11 cellular contexts compared by ENCODE assay signal in genomic region chr7:20064181-20064970, GRCh38.
DNase-seq lines count a peak whose midpoint lies in the region; ATAC-seq, FAIRE-seq and TF ChIP-seq lines count a peak whose summit lies in the region.
"Had no signal": no experiment of that assay in that cellular context is flagged by ENCODE, and none has a peak within 500 bp of the region (broad histone marks: within the 10 kb centered on the region; RNA-seq: fewer than 3 reads in every experiment).

No MANE protein-coding gene starts in this region.

- no peak overlapping the region for H3K9ac ChIP-seq in BLaER1 treated with 17β-estradiol and CSF1 and Interleukin-3, amounts not matched to agents 10 nM and 100 nM
- no peak overlapping the region for H3K9ac ChIP-seq in HUES48 (ENCODE audit: low read depth, low read length)

- no peaks in the 10 kb centered on the region for H3K27me3 ChIP-seq in BLaER1 treated with 17β-estradiol and CSF1 and Interleukin-3, amounts not matched to agents 10 nM and 100 nM
- H3K27me3 ChIP-seq in HUES48 (ENCODE audit: control insufficient read depth, insufficient read depth, low read length): no peaks in the 10 kb centered on the region
- H3K27me3 ChIP-seq in bronchial epithelial cell (ENCODE audit: control insufficient read depth, insufficient read depth, low read length): no peaks in the 10 kb centered on the region
- H3K27me3 ChIP-seq in MG63: no peaks in the 10 kb centered on the region

- intact Hi-C loops in sciatic nerve (cut with DNase I): no loop called here

- peaks cover 15 to 26% (median 21%) of the 10 kb centered on the region in 10 experiments for H3K4me1 ChIP-seq in BLaER1 treated with 17β-estradiol and CSF1 and Interleukin-3, amounts not matched to agents 10 nM and 100 nM
- H3K4me1 ChIP-seq in HUES48 (ENCODE audit: control insufficient read depth, insufficient read depth, low read length): peaks cover 12% of the 10 kb centered on the region

- peaks cover 0 to 12% (median 7%) of the 10 kb centered on the region in 11 experiments; a peak in 14 of 22 replicates for H3K9me3 ChIP-seq in BLaER1 treated with 17β-estradiol and CSF1 and Interleukin-3, amounts not matched to agents 10 nM and 100 nM (replicated peaks in 1 of 11)
- H3K9me3 ChIP-seq in HUES48 (ENCODE audit: control insufficient read depth, insufficient read depth, low read length) (peaks cover 17% of the 10 kb centered on the region; the same call in 1 of the 2 replicates), MG63 (peaks cover 3% of the 10 kb centered on the region; the same call in 1 of the 2 replicates)

- no peak for ATAC-seq in GM18517 (IDR thresholded peaks at IDR 0.05; ENCODE audit: unreplicated experiment)
- no peak for ATAC-seq in sciatic nerve

- no peak for FAIRE-seq in bronchial epithelial cell (lab: Jason Lieb, UNC)

- TF ChIP-seq CTCF in bronchial epithelial cell (IDR thresholded peaks at IDR 0.05; ENCODE audit: insufficient read depth, low read length, severe bottlenecking): no peak

- no peaks in the 10 kb centered on the region for H4K20me1 ChIP-seq in BLaER1 treated with 17β-estradiol and CSF1 and Interleukin-3, amounts not matched to agents 10 nM and 100 nM

- H3K4me3 ChIP-seq in BLaER1 treated with 17β-estradiol and CSF1 and Interleukin-3, amounts not matched to agents 10 nM and 100 nM: no peak overlapping the region
- H3K4me3 ChIP-seq in HUES48 (ENCODE audit: low read depth, low read length) (no peak overlapping the region), bronchial epithelial cell (ENCODE audit: low read depth, low read length) (no peak overlapping the region), MG63 (no peak overlapping the region)

- H3K27ac ChIP-seq in BLaER1 treated with 17β-estradiol and CSF1 and Interleukin-3, amounts not matched to agents 10 nM and 100 nM: no peak overlapping the region
- peak overlapping the region; percentile 58 for H3K27ac ChIP-seq in HUES48 (ENCODE audit: low read depth, low read length)

- H3K36me3 ChIP-seq in BLaER1 treated with 17β-estradiol and CSF1 and Interleukin-3, amounts not matched to agents 10 nM and 100 nM: no peaks in the 10 kb centered on the region
- H3K36me3 ChIP-seq in HUES48 (ENCODE audit: control insufficient read depth, insufficient read depth, low read length) (peaks cover 13% of the 10 kb centered on the region; the same call in 1 of the 2 replicates), bronchial epithelial cell (ENCODE audit: control insufficient read depth, insufficient read depth, low read length) (no peaks in the 10 kb centered on the region), MG63 (no peaks in the 10 kb centered on the region)

- DNase-seq in bronchial epithelial cell (ENCODE audit: low read depth) (peak; percentile 36), myocyte (ENCODE audit: low read depth) (peak; percentile 76), NCI-H1048 (lab: John Stamatoyannopoulos, UW) (no peak), sciatic nerve (ENCODE audit: low spot score) (no peak), MG63 (no peak)
- DNase-seq: NCI-H2107; stimulated activated CD4-positive, alpha-beta T cell treated with anti-CD3 and anti-CD28 coated beads, Interleukin-4, amount 100 ng/mL, for 1 hour; stimulated activated naive CD4-positive, alpha-beta T cell had no signal

- H3K4me2 ChIP-seq in BLaER1 treated with 17β-estradiol and CSF1 and Interleukin-3, amounts not matched to agents 10 nM and 100 nM: peak overlapping the region; percentile 60 to 81 (median 68); a peak in 20 of 22 replicates

Comparison
In these comparisons a context has a peak if more than half of its experiments do, and no peak if none do; other contexts are left out.
1. DNase-seq: peak in bronchial epithelial cell (single experiment) and myocyte (single experiment); none in NCI-H1048 (single experiment), sciatic nerve (single experiment) and MG63 (single experiment).